Comparison of ENCODE assay signal across 19 cellular contexts in genomic region chr6:16006681-16007080, GRCh38.
DNase-seq lines count a peak whose midpoint lies in the region; ATAC-seq, FAIRE-seq and TF ChIP-seq lines count a peak whose summit lies in the region.
"Had no signal": no experiment of that assay in that cellular context is flagged by ENCODE, and none has a peak within 500 bp of the region (broad histone marks: within the 10 kb centered on the region; RNA-seq: fewer than 3 reads in every experiment).

No MANE protein-coding gene starts in this region.

- H3K27ac ChIP-seq in osteoblast (ENCODE audit: low read depth, low read length) (no peak overlapping the region), aorta (ENCODE audit: low read depth in 1 of 2, low read length in 2 of 2) (no peak overlapping the region), left lung (no peak overlapping the region), coronary artery (no peak overlapping the region)
- H3K27ac ChIP-seq: BLaER1, GM23248, HL-60 had no signal

- H3K9me3 ChIP-seq in osteoblast (ENCODE audit: low read depth, low read length) (no peaks in the 10 kb centered on the region), aorta (ENCODE audit: control insufficient read depth, low read length) (no peaks in the 10 kb centered on the region), left lung (no peaks in the 10 kb centered on the region)
- H3K9me3 ChIP-seq: BLaER1 had no signal

- H3K4me2 ChIP-seq in osteoblast (ENCODE audit: insufficient read depth, low read length), result no peak overlapping the region
- H3K4me2 ChIP-seq: BLaER1 had no signal

- H3K4me3 ChIP-seq in GM12865 (ENCODE audit: low read depth, low read length) (no peak overlapping the region), osteoblast (ENCODE audit: insufficient read depth, low read length) (no peak overlapping the region), aorta (ENCODE audit: low read length in 2 of 2) (no peak overlapping the region), left lung (no peak overlapping the region), coronary artery (no peak overlapping the region)
- H3K4me3 ChIP-seq: BLaER1, GM23248 had no signal

- intact Hi-C loops in aorta (cut with DNase I), result no loop called here
- intact Hi-C loops in left lung (cut with DNase I), result no loop called here
- intact Hi-C loops in sciatic nerve (cut with DNase I), result no loop called here

- H4K20me1 ChIP-seq in osteoblast (ENCODE audit: insufficient read depth, low read length), result no peaks in the 10 kb centered on the region
- H4K20me1 ChIP-seq: BLaER1 had no signal

- no peak for FAIRE-seq in RCC 7860 (lab: Jason Lieb, UNC)
- FAIRE-seq: GM19239 had no signal

- H3K79me2 ChIP-seq in osteoblast (ENCODE audit: insufficient read depth, low read length), result no peaks in the 10 kb centered on the region

- H3K36me3 ChIP-seq in osteoblast (ENCODE audit: insufficient read depth, low read length) (no peaks in the 10 kb centered on the region), aorta (ENCODE audit: control insufficient read depth in 1 of 2, insufficient read depth in 2 of 2, low read length in 1 of 2) (no peaks in the 10 kb centered on the region), left lung (no peaks in the 10 kb centered on the region)
- H3K36me3 ChIP-seq: BLaER1 had no signal

- ATAC-seq in aorta (ENCODE audit: low FRiP score), result no peak
- ATAC-seq in left lung, result no peak
- ATAC-seq in sciatic nerve, result no peak
- ATAC-seq: HCT116 had no signal

- H3K27me3 ChIP-seq in osteoblast (ENCODE audit: insufficient read depth, low read length) (no peaks in the 10 kb centered on the region), aorta (ENCODE audit: control insufficient read depth in 1 of 2, insufficient read depth in 2 of 2, low read length in 1 of 2) (no peaks in the 10 kb centered on the region), left lung (no peaks in the 10 kb centered on the region)
- H3K27me3 ChIP-seq: BLaER1 had no signal

- peak; percentile 18 for DNase-seq in GM12865 (ENCODE audit: low read depth)
- DNase-seq in RCC 7860 (ENCODE audit: low spot score), result peak; percentile 62
- peak; percentile 37 for DNase-seq in glomerular visceral epithelial cell (ENCODE audit: extremely low spot score)
- peak; percentile 62 for DNase-seq in osteoblast (ENCODE audit: insufficient read length, low spot score, missing footprints)
- no peak for DNase-seq in aorta
- no peak for DNase-seq in left lung
- no peak for DNase-seq in coronary artery (ENCODE audit: low spot score)
- no peak for DNase-seq in sciatic nerve (ENCODE audit: low spot score)
- DNase-seq: 8988T; CD4-positive, alpha-beta memory T cell; DMS153; DMS79; GM23248; H7; HFFc6 had no signal

- 82 to 83% methylated on average over 3 of the region's 3 CpGs for WGBS in aorta, 2 donors

- H3K4me1 ChIP-seq in osteoblast (ENCODE audit: insufficient read depth, low read length) (no peaks in the 10 kb centered on the region), aorta (ENCODE audit: control insufficient read depth in 1 of 2, insufficient read depth in 2 of 2, low read length in 2 of 2) (no peaks in the 10 kb centered on the region), left lung (no peaks in the 10 kb centered on the region)

- no peak overlapping the region for H2AFZ ChIP-seq in osteoblast (ENCODE audit: low read length)
- H2AFZ ChIP-seq: GM23248 had no signal

- TF ChIP-seq CTCF in GM12865 (IDR thresholded peaks at IDR 0.05; ENCODE audit: insufficient read depth, low read depth, low read length, missing control alignments), result no peak
- TF ChIP-seq CTCF in osteoblast (IDR thresholded peaks at IDR 0.05; ENCODE audit: extremely low read depth, low read depth, low read length), result no peak
- TF ChIP-seq CTCF in left lung (IDR thresholded peaks at IDR 0.05), result no peak
- no peak for TF ChIP-seq CTCF in coronary artery (IDR thresholded peaks at IDR 0.05)

Comparison
In these comparisons a context has a peak if more than half of its experiments do, and no peak if none do; other contexts are left out.
1. DNase-seq: peak in GM12865 (single experiment), RCC 7860 (single experiment), glomerular visceral epithelial cell (single experiment) and osteoblast (single experiment); none in aorta (0 of 2), left lung (0 of 2), coronary artery (single experiment) and sciatic nerve (single experiment).